In genomic region chr4:183345261-183345660, GRCh38 we compare ENCODE assay signal across 28 cellular contexts. TPM values are rescaled to one million over a fixed set of nuclear protein-coding genes. Genes with fewer than 3 reads are reported as not detected.
DNase-seq lines count a peak whose midpoint lies in the region; ATAC-seq and TF ChIP-seq lines count a peak whose summit lies in the region.
"Had no signal": no experiment of that assay in that cellular context is flagged by ENCODE, and none has a peak within 500 bp of the region (broad histone marks: within the 10 kb centered on the region; RNA-seq: fewer than 3 reads in every experiment).

No MANE protein-coding gene starts in this region.

- H3K27ac Mint-ChIP-seq in glutamatergic neuron (ENCODE audit: unreplicated experiment) (peak overlapping the region; percentile 49), neural crest cell (ENCODE audit: unreplicated experiment) (peak overlapping the region; percentile 96)
- H3K27ac Mint-ChIP-seq: CD4-positive, CD25-positive, alpha-beta regulatory T cell had no signal

- H3K36me3 ChIP-seq in psoas muscle (ENCODE audit: insufficient read depth in 1 of 2, low read depth in 1 of 2) (no peaks in the 10 kb centered on the region), SJCRH30 (no peaks in the 10 kb centered on the region)
- H3K36me3 ChIP-seq: Peyer's patch had no signal

- intact Hi-C loops in psoas muscle (cut with DNase I), result no loop called here

- H3K9me3 Mint-ChIP-seq in glutamatergic neuron (ENCODE audit: unreplicated experiment), result peaks cover 1% of the 10 kb centered on the region
- peaks cover 2% of the 10 kb centered on the region for H3K9me3 Mint-ChIP-seq in neural crest cell

- H3K4me1 Mint-ChIP-seq in glutamatergic neuron (ENCODE audit: low read depth, unreplicated experiment), result peaks cover 6% of the 10 kb centered on the region
- H3K4me1 Mint-ChIP-seq in neural crest cell, result peaks cover 7% of the 10 kb centered on the region

- DNase-seq in NCI-H82 (lab: John Stamatoyannopoulos, UW) (peak; percentile 3), NCI-H82 treated with DMSO at 0.1 percent for 48 hours (lab: John Stamatoyannopoulos, UW; ENCODE audit: unreplicated experiment) (no peak), glutamatergic neuron (peak; percentile 35), neural crest cell (ENCODE audit: low read depth, low spot score) (no peak), GM19238 (ENCODE audit: insufficient read length, low spot score) (no peak), psoas muscle (no peak), hepatic stellate cell (ENCODE audit: low spot score) (no peak), SJCRH30 (no peak)
- DNase-seq: Caco-2; CD4-positive, CD25-positive, alpha-beta regulatory T cell; DMS153; GDM1; GM23248; HCEC 1CT; MM.1S; NCI-H1092; NCI-H146; NCI-H2029 treated with DMSO at 0.1 percent for 48 hours; NCI-H2171 treated with DMSO at 0.1 percent for 48 hours; NCI-H446; NCI-H526 treated with DMSO at 0.1 percent for 48 hours; NK-92 treated with Interleukin-12 subunit alpha and Interleukin-12 subunit beta, amount 100 ng/mL, for 24 hours; Peyer's patch had no signal

- H3K36me3 Mint-ChIP-seq in glutamatergic neuron (ENCODE audit: unreplicated experiment), result no peaks in the 10 kb centered on the region
- no peaks in the 10 kb centered on the region for H3K36me3 Mint-ChIP-seq in neural crest cell (ENCODE audit: low read depth)

- no peaks in the 10 kb centered on the region for H3K9me3 ChIP-seq in psoas muscle
- no peaks in the 10 kb centered on the region for H3K9me3 ChIP-seq in SJCRH30 (replicated peaks)
- H3K9me3 ChIP-seq: Caco-2, Peyer's patch had no signal

- H3K4me1 ChIP-seq in psoas muscle, result no peaks in the 10 kb centered on the region
- no peaks in the 10 kb centered on the region for H3K4me1 ChIP-seq in SJCRH30
- H3K4me1 ChIP-seq: Caco-2 had no signal

- ATAC-seq in psoas muscle, result no peak
- ATAC-seq: Right ventricle myocardium inferior had no signal

- 67 to 78% (median 72%) methylated on average over 4 of the region's 4 CpGs for WGBS in psoas muscle, 3 donors

- H3K4me3 ChIP-seq in psoas muscle (no peak overlapping the region), SJCRH30 (no peak overlapping the region)
- H3K4me3 ChIP-seq: GM23248, Peyer's patch, SK-N-MC had no signal

- no peak overlapping the region for H3K27ac ChIP-seq in psoas muscle
- H3K27ac ChIP-seq in SJCRH30, result no peak overlapping the region
- H3K27ac ChIP-seq: 22Rv1, GM23248, Peyer's patch, SK-N-MC had no signal

- no peak for TF ChIP-seq CTCF in glutamatergic neuron (IDR thresholded peaks at IDR 0.05; ENCODE audit: partially characterized antibody, unreplicated experiment)
- no peak for TF ChIP-seq CTCF in neural crest cell (conservative IDR thresholded peaks at IDR 0.05)
- no peak for TF ChIP-seq CTCF in psoas muscle (IDR thresholded peaks at IDR 0.05)

- peaks cover 6% of the 10 kb centered on the region for H3K27me3 Mint-ChIP-seq in glutamatergic neuron (ENCODE audit: unreplicated experiment)
- no peaks in the 10 kb centered on the region for H3K27me3 Mint-ChIP-seq in neural crest cell (ENCODE audit: low read depth)

- H3K4me3 Mint-ChIP-seq in glutamatergic neuron (ENCODE audit: unreplicated experiment) (no peak overlapping the region), neural crest cell (no peak overlapping the region)
- H3K4me3 Mint-ChIP-seq: CD4-positive, CD25-positive, alpha-beta regulatory T cell had no signal

- H3K27me3 ChIP-seq in psoas muscle (ENCODE audit: insufficient read depth in 3 of 3, low read length in 2 of 3), result peaks cover 0 to 8% (median 4%) of the 10 kb centered on the region in 3 donors
- no peaks in the 10 kb centered on the region for H3K27me3 ChIP-seq in SJCRH30
- H3K27me3 ChIP-seq: Peyer's patch had no signal

RNA-seq across cellular contexts. Expression of gene CLDN24, which starts 23.0 kb away (rescaled TPM):
- not detected for total RNA-seq in glutamatergic neuron (ENCODE audit: unreplicated experiment)
- not detected in 2 replicates for total RNA-seq in neural crest cell
- not detected for total RNA-seq in psoas muscle
- polyA plus RNA-seq in psoas muscle, result not detected
- not detected in 2 replicates for total RNA-seq in SJCRH30 (2014; rRNA removed; shearing (Covaris generic))
- total RNA-seq: Caco-2; CD4-positive, CD25-positive, alpha-beta regulatory T cell; Daoy; GM23248; LHCN-M2; Peyer's patch; Right ventricle myocardium inferior had no signal
- polyA plus RNA-seq: CD4-positive, CD25-positive, alpha-beta regulatory T cell; GM23248 had no signal

RNA-seq across cellular contexts. Expression of gene CLDN22, which starts 25.2 kb away (rescaled TPM):
- not detected for total RNA-seq in glutamatergic neuron (ENCODE audit: unreplicated experiment)
- total RNA-seq in neural crest cell, result not detected in 2 replicates
- total RNA-seq in psoas muscle, result not detected
- not detected for polyA plus RNA-seq in psoas muscle
- not detected in 2 replicates for total RNA-seq in SJCRH30 (2014; rRNA removed; shearing (Covaris generic))
- total RNA-seq: Caco-2; CD4-positive, CD25-positive, alpha-beta regulatory T cell; Daoy; GM23248; LHCN-M2; Peyer's patch; Right ventricle myocardium inferior had no signal
- polyA plus RNA-seq: CD4-positive, CD25-positive, alpha-beta regulatory T cell; GM23248 had no signal

Comparison
In these comparisons a context has a peak if more than half of its experiments do, and no peak if none do; other contexts are left out.
1. DNase-seq: peak in NCI-H82 (single experiment) and glutamatergic neuron (single experiment); none in NCI-H82 treated with DMSO at 0.1 percent for 48 hours (single experiment), neural crest cell (single experiment), GM19238 (single experiment), psoas muscle (0 of 2), hepatic stellate cell (single experiment) and SJCRH30 (0 of 2).